ENCODE assay signal across 1 cellular context in the genomic region with DNA sequence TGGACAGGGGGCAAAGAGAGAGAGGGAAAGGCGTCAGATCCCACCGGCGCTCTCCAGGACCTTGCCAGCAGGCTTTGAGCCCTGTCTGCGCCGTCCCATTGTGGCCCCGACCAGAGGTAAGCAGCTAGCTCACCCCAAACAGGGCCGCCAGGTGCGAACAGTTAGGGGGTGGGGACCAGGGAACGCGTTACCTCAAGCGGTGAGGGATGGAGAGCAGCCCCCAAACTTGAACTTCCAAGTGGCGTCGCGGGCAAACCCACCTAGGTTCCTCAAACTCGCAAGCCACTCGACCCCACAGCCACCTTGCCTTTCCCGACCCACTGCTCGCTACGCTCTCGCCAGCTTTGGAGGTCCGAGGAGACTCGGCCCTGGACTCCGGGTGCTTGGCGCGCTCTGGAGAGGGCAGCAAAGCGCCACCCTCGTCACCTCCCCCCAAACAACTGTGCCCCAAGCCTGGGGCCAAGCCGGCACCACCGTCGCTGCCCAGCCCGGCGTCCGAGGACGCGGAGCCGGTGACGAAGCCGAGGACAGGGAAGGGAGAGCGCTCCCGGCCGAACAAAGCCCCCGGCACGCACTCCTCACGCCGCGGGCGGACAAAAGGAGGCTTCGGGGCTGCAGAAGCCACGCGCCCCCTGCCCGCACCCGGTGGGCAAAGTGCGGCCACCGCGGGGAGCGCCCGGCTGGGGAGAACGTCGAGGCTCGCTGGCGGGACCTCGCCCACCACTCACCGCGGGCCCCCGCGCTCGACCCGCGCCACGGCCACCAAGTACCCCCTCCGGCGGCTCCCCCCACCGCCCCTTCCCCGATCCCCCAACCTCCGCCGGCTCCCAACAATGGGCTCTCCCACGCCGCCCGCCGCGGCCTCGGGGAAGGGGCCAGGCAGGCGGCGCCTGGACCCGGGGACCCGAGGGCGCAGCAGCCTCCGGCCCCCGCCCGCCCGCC.
TF ChIP-seq lines count a peak whose summit lies in the region.

No MANE protein-coding gene starts in this region.

TF ChIP-seq in GM12878, 131 proteins besides CTCF, POLR2A, EP300 and RAD21:
- TF ChIP-seq IKZF2 (IDR thresholded peaks at IDR 0.05) (no peak), BCL11A (IDR thresholded peaks at IDR 0.05; ENCODE audit: low read depth, low read length) (no peak), HDAC6 (IDR thresholded peaks at IDR 0.05; ENCODE audit: unreplicated experiment) (peak; percentile 47), NKRF (conservative IDR thresholded peaks at IDR 0.05) (0 out of 2 replicates have a peak, but pooled peaks have one; percentile 39), IKZF1 (conservative IDR thresholded peaks at IDR 0.05) (peak; percentile 44), BHLHE40 (IDR thresholded peaks at IDR 0.05; ENCODE audit: borderline replicate concordance in 1 of 2, low read depth in 2 of 2, low read length in 1 of 2) (peak in 1 of 2 experiments; percentile 23; a peak in 1 of 4 replicates), NR2F1 (conservative IDR thresholded peaks at IDR 0.05) (0 out of 2 replicates have a peak, but pooled peaks have one; percentile 13)
